In the genomic region with DNA sequence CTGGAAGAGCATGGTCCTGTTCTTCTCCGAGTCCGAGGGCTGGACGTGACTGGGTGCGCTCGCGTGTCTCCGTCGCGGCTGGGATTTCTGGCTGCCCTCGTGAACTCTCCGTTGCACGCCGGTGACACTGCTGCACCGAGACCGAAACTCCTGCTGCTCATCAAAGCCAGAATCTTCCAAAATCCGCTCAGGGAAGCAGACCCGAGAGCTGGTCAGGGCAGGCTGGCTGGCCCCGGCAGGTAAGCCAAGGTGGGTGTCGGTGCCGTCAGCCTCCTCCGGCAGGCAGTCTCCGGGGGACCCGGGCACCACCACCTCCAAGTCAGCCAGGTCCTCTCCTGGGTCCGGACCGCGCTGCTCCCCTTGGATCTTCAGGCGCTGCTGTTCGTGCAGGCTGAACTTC, we compare ENCODE assay signal across 17 cellular contexts.
"Had no signal": no experiment of that assay in that cellular context is flagged by ENCODE, and none has a peak within 500 bp of the region (broad histone marks: within the 10 kb centered on the region; RNA-seq: fewer than 3 reads in every experiment).

No MANE protein-coding gene starts in this region.

- DNase-seq: effector memory CD4-positive, alpha-beta T cell; gastrocnemius medialis; glutamatergic neuron; islet precursor cell; naive thymus-derived CD4-positive, alpha-beta T cell; spleen; stimulated activated CD4-positive, alpha-beta T cell treated with anti-CD3 and anti-CD28 coated beads, Interleukin-15, amount 100 ng/mL, for 24 hours; stimulated activated CD4-positive, alpha-beta T cell treated with anti-CD3 and anti-CD28 coated beads, Interleukin-1b, Interleukin-23, amount 100 ng/mL, for 48 hours; stimulated activated CD4-positive, alpha-beta T cell treated with anti-CD3 and anti-CD28 coated beads, Interleukin-4, amount 100 ng/mL, for 24 hours; tibial artery had no signal

- H3K27ac Mint-ChIP-seq: naive thymus-derived CD4-positive, alpha-beta T cell; stimulated activated memory B cell treated with anti-CD40 and anti-IgM and Interleukin-4, amounts not matched to agents 10 μg/mL and 1 μg/mL and 100 μg/mL, for 72 hours had no signal

- H3K4me3 ChIP-seq: gastrocnemius medialis, left lung, spleen, tibial artery, upper lobe of left lung had no signal

- H3K27me3 ChIP-seq: gastrocnemius medialis, left lung, spleen, tibial artery, upper lobe of left lung had no signal

- H3K27ac ChIP-seq: left lung, spleen, tibial artery, upper lobe of left lung had no signal

- H3K36me3 Mint-ChIP-seq: naive thymus-derived CD4-positive, alpha-beta T cell; stimulated activated memory B cell treated with anti-CD40 and anti-IgM and Interleukin-4, amounts not matched to agents 10 μg/mL and 1 μg/mL and 100 μg/mL, for 72 hours had no signal

- H3K36me3 ChIP-seq: gastrocnemius medialis, left lung, upper lobe of left lung had no signal

- H3K27me3 Mint-ChIP-seq: naive thymus-derived CD4-positive, alpha-beta T cell; stimulated activated memory B cell treated with anti-CD40 and anti-IgM and Interleukin-4, amounts not matched to agents 10 μg/mL and 1 μg/mL and 100 μg/mL, for 72 hours; stimulated activated naive CD8-positive, alpha-beta T cell treated with anti-CD3 and anti-CD28 coated beads, Interleukin-15, Interleukin-2, amounts not matched to agents 100 ng/mL and 50 ng/mL, for 24 hours had no signal

- H3K9me3 ChIP-seq: gastrocnemius medialis, left lung, spleen, tibial artery, upper lobe of left lung had no signal

- H3K9me3 Mint-ChIP-seq: naive thymus-derived CD4-positive, alpha-beta T cell; stimulated activated memory B cell treated with anti-CD40 and anti-IgM and Interleukin-4, amounts not matched to agents 10 μg/mL and 1 μg/mL and 100 μg/mL, for 72 hours; stimulated activated naive CD8-positive, alpha-beta T cell treated with anti-CD3 and anti-CD28 coated beads, Interleukin-15, Interleukin-2, amounts not matched to agents 100 ng/mL and 50 ng/mL, for 24 hours had no signal

- ATAC-seq: esophagus mucosa; gastrocnemius medialis; left lung; naive thymus-derived CD4-positive, alpha-beta T cell; sciatic nerve; stimulated activated memory B cell treated with anti-CD40 and anti-IgM and Interleukin-4, amounts not matched to agents 10 μg/mL and 1 μg/mL and 100 μg/mL, for 72 hours had no signal

- H3K4me3 Mint-ChIP-seq: naive thymus-derived CD4-positive, alpha-beta T cell; stimulated activated memory B cell treated with anti-CD40 and anti-IgM and Interleukin-4, amounts not matched to agents 10 μg/mL and 1 μg/mL and 100 μg/mL, for 72 hours; stimulated activated naive CD8-positive, alpha-beta T cell treated with anti-CD3 and anti-CD28 coated beads, Interleukin-15, Interleukin-2, amounts not matched to agents 100 ng/mL and 50 ng/mL, for 24 hours had no signal

- FAIRE-seq: endometrium had no signal
